Comparison of ENCODE assay signal across 9 cellular contexts in the genomic region with DNA sequence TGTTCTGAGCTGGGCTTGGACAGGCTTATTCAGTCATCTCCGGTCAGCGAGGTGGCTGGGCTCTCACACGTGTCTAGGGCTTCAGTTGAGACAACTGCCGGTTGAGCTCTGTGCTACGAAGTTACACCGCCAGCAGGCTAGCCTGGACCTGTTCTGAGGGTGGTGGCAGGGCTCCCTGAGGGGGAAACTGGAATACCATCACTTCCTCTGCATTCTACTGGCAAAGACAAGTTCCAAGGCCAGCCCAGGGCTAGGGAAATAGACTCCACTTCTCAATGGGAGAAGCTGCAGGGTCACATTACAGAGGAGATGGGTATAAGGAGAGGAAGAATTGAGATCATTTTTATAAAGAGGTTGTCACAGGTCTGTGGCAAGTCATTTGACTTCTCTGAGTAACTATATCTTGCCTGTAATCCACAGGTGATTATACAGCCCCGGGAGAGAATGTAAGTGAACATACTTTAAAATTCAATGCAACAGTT. TPM values are rescaled to one million over a fixed set of nuclear protein-coding genes. Genes with fewer than 3 reads are reported as not detected.
DNase-seq lines count a peak whose midpoint lies in the region; ATAC-seq, FAIRE-seq and TF ChIP-seq lines count a peak whose summit lies in the region.
"Had no signal": no experiment of that assay in that cellular context is flagged by ENCODE, and none has a peak within 500 bp of the region (broad histone marks: within the 10 kb centered on the region; RNA-seq: fewer than 3 reads in every experiment).

No MANE protein-coding gene starts in this region.

- H3K27me3 ChIP-seq in subcutaneous abdominal adipose tissue (ENCODE audit: control insufficient read depth in 5 of 5, insufficient read depth in 4 of 5, low read length in 5 of 5) (no peaks in the 10 kb centered on the region), neural progenitor cell (no peaks in the 10 kb centered on the region)

- ATAC-seq in activated naive CD8-positive, alpha-beta T cell treated with anti-CD3 and anti-CD28 coated beads, Interleukin-2, amount 50 U/mL, for 24 hours: no peak

- no peaks in the 10 kb centered on the region for H3K27me3 Mint-ChIP-seq in neural progenitor cell (ENCODE audit: insufficient read depth, low read depth)
- H3K27me3 Mint-ChIP-seq in activated naive CD8-positive, alpha-beta T cell treated with anti-CD3 and anti-CD28 coated beads, Interleukin-2, amount 50 U/mL, for 24 hours: no peaks in the 10 kb centered on the region

- H3K36me3 Mint-ChIP-seq in neural progenitor cell: peaks cover 17% of the 10 kb centered on the region
- H3K36me3 Mint-ChIP-seq in activated naive CD8-positive, alpha-beta T cell treated with anti-CD3 and anti-CD28 coated beads, Interleukin-2, amount 50 U/mL, for 24 hours (ENCODE audit: low read depth): no peaks in the 10 kb centered on the region

- peaks cover 3% of the 10 kb centered on the region for H3K79me2 ChIP-seq in neural progenitor cell (ENCODE audit: low read depth)

- H3K36me3 ChIP-seq in subcutaneous abdominal adipose tissue (ENCODE audit: control insufficient read depth in 5 of 5, insufficient read depth in 5 of 5, low read length in 5 of 5): no peaks in the 10 kb centered on the region
- no peaks in the 10 kb centered on the region for H3K36me3 ChIP-seq in neural progenitor cell

- H3K27ac ChIP-seq in subcutaneous abdominal adipose tissue (ENCODE audit: low read depth, low read length): no peak overlapping the region
- H3K27ac ChIP-seq in neural progenitor cell: no peak overlapping the region

- no peak for FAIRE-seq in frontal cortex (lab: Jason Lieb, UNC)

- DNase-seq in NCI-H1105 (lab: John Stamatoyannopoulos, UW) (peak; percentile 54), astrocyte of the spinal cord (ENCODE audit: low read depth, low spot score) (peak; percentile 32), islet precursor cell (peak; percentile 90), neural progenitor cell (ENCODE audit: low spot score) (no peak), frontal cortex (ENCODE audit: low spot score in 2 of 2) (no peak)
- no peak for DNase-seq in activated CD4-positive, alpha-beta T cell treated with anti-CD3 and anti-CD28 coated beads, Interleukin-2, amount 50 U/mL, for 48 hours
- DNase-seq in activated naive CD8-positive, alpha-beta T cell treated with anti-CD3 and anti-CD28 coated beads, Interleukin-2, amount 50 U/mL, for 24 hours: no peak
- DNase-seq: activated CD4-positive, alpha-beta T cell treated with anti-CD3 and anti-CD28 coated beads, Interleukin-2, amount 50 U/mL, for 4 hours had no signal

- H3K4me1 ChIP-seq in subcutaneous abdominal adipose tissue (ENCODE audit: control insufficient read depth in 5 of 5, insufficient read depth in 5 of 5, low read length in 5 of 5) (peaks cover 0 to 23% (median 11%) of the 10 kb centered on the region in 5 donors), neural progenitor cell (peaks cover 25% of the 10 kb centered on the region)

- H4K20me1 ChIP-seq in neural progenitor cell (ENCODE audit: low read depth): peaks cover 29% of the 10 kb centered on the region

- in situ Hi-C loops in astrocyte of the spinal cord (cut with HindIII; ENCODE audit: low sequenced_read_pairs): no loop called here

- TF ChIP-seq CTCF in astrocyte of the spinal cord (IDR thresholded peaks at IDR 0.05; ENCODE audit: low read depth, low read length): no peak
- no peak for TF ChIP-seq CTCF in neural progenitor cell (IDR thresholded peaks at IDR 0.05)

- H3K4me3 ChIP-seq in astrocyte of the spinal cord (ENCODE audit: low read depth, low read length): no peak overlapping the region
- no peak overlapping the region for H3K4me3 ChIP-seq in subcutaneous abdominal adipose tissue (ENCODE audit: low read depth in 1 of 5, low read length in 5 of 5)
- H3K4me3 ChIP-seq in neural progenitor cell: no peak overlapping the region

- H3K4me2 ChIP-seq in neural progenitor cell: no peak overlapping the region

- peaks cover 26% of the 10 kb centered on the region for H3K4me1 Mint-ChIP-seq in neural progenitor cell
- H3K4me1 Mint-ChIP-seq in activated naive CD8-positive, alpha-beta T cell treated with anti-CD3 and anti-CD28 coated beads, Interleukin-2, amount 50 U/mL, for 24 hours: no peaks in the 10 kb centered on the region

- no peaks in the 10 kb centered on the region for H3F3A ChIP-seq in neural progenitor cell (ENCODE audit: low read depth)

- H3K9ac ChIP-seq in subcutaneous abdominal adipose tissue (ENCODE audit: low read length in 5 of 5) (peak overlapping the region in 3 of 5 donors; percentile 6 to 48 (median 8)), neural progenitor cell (no peak overlapping the region)

- H3K27ac Mint-ChIP-seq in neural progenitor cell: no peak overlapping the region
- H3K27ac Mint-ChIP-seq in activated naive CD8-positive, alpha-beta T cell treated with anti-CD3 and anti-CD28 coated beads, Interleukin-2, amount 50 U/mL, for 24 hours: no peak overlapping the region

- no peaks in the 10 kb centered on the region for H3K9me3 ChIP-seq in subcutaneous abdominal adipose tissue (ENCODE audit: control insufficient read depth in 5 of 5, low read length in 5 of 5)
- no peaks in the 10 kb centered on the region for H3K9me3 ChIP-seq in neural progenitor cell (ENCODE audit: low read depth)

- no peak overlapping the region for H3K4me3 Mint-ChIP-seq in neural progenitor cell
- no peak overlapping the region for H3K4me3 Mint-ChIP-seq in activated naive CD8-positive, alpha-beta T cell treated with anti-CD3 and anti-CD28 coated beads, Interleukin-2, amount 50 U/mL, for 24 hours

- no peak overlapping the region for H2AFZ ChIP-seq in neural progenitor cell (replicated peaks)

- no peaks in the 10 kb centered on the region for H3K9me3 Mint-ChIP-seq in neural progenitor cell
- H3K9me3 Mint-ChIP-seq in activated naive CD8-positive, alpha-beta T cell treated with anti-CD3 and anti-CD28 coated beads, Interleukin-2, amount 50 U/mL, for 24 hours: no peaks in the 10 kb centered on the region

RNA-seq across cellular contexts. Expression of a gene that starts 42.2 kb away (rescaled TPM):
- 31.2 and 41.5 TPM in 2 replicates for total RNA-seq in neural progenitor cell (ENCODE audit: low replicate concordance)
- 60.3 TPM for total RNA-seq in frontal cortex

Comparison
In these comparisons a context has a peak if more than half of its experiments do, and no peak if none do; other contexts are left out.
1. DNase-seq: peak in NCI-H1105 (single experiment), astrocyte of the spinal cord (single experiment) and islet precursor cell (single experiment); none in neural progenitor cell (single experiment), frontal cortex (0 of 2), activated CD4-positive, alpha-beta T cell treated with anti-CD3 and anti-CD28 coated beads, Interleukin-2, amount 50 U/mL, for 48 hours (0 of 2) and activated naive CD8-positive, alpha-beta T cell treated with anti-CD3 and anti-CD28 coated beads, Interleukin-2, amount 50 U/mL, for 24 hours (single experiment).